8 cellular contexts compared by ENCODE assay signal in genomic region chr16:67227567-67227921, GRCh38. TPM values are rescaled to one million over a fixed set of nuclear protein-coding genes. Genes with fewer than 3 reads are reported as not detected.
DNase-seq lines count a peak whose midpoint lies in the region; ATAC-seq and TF ChIP-seq lines count a peak whose summit lies in the region.

No MANE protein-coding gene starts in this region.

- H3K27ac ChIP-seq in WERI-Rb-1 (no peak overlapping the region; the same call in 1 of the 2 replicates), foreskin keratinocyte (peak overlapping the region; percentile 74), gastrocnemius medialis (peak overlapping the region; percentile 83 to 94 (median 85))

- intact Hi-C loops in gastrocnemius medialis (cut with DNase I; ENCODE audit: low total_unique reads): loop anchor here (1.0 kb wide), 2 partner anchors 19 to 35 kb away; partner anchors contain the start of gene E2F4

- TF ChIP-seq CTCF in GM12865 (IDR thresholded peaks at IDR 0.05; ENCODE audit: insufficient read depth, low read depth, low read length, missing control alignments) (no peak), WERI-Rb-1 (IDR thresholded peaks at IDR 0.05; ENCODE audit: low read depth, low read length) (no peak), foreskin keratinocyte (conservative IDR thresholded peaks at IDR 0.05) (no peak), gastrocnemius medialis (IDR thresholded peaks at IDR 0.05 in 4 of 5, conservative IDR thresholded peaks at IDR 0.05 in 1 of 5) (no peak)

- in situ Hi-C loops in gastrocnemius medialis (cut with MboI; ENCODE audit: low sequenced_read_pairs in 4 of 4): no loop called here

- no peaks in the 10 kb centered on the region for H3K4me1 ChIP-seq in foreskin keratinocyte
- H3K4me1 ChIP-seq in gastrocnemius medialis: peaks cover 19 to 22% of the 10 kb centered on the region in 2 donors

- no peaks in the 10 kb centered on the region for H3K9me3 ChIP-seq in WERI-Rb-1 (ENCODE audit: severe bottlenecking)
- H3K9me3 ChIP-seq in gastrocnemius medialis: no peaks in the 10 kb centered on the region

- peaks cover 36% of the 10 kb centered on the region for H3K36me3 ChIP-seq in WERI-Rb-1
- H3K36me3 ChIP-seq in gastrocnemius medialis: peaks cover 0 to 41% of the 10 kb centered on the region in 2 donors

- DNase-seq in GM12865 (ENCODE audit: low read depth) (no peak), WERI-Rb-1 (no peak), foreskin keratinocyte (no peak), gastrocnemius medialis (peak in 1 of 2 donors; percentile 16), mucosa of gallbladder (ENCODE audit: low spot score) (no peak), occipital lobe (lab: John Stamatoyannopoulos, UW) (no peak)
- no peak for DNase-seq in effector CD8-positive, alpha-beta T cell (lab: John Stamatoyannopoulos, UW)
- no peak for DNase-seq in central memory CD4-positive, alpha-beta T cell

- no peak for TF ChIP-seq POLR2A in gastrocnemius medialis (IDR thresholded peaks at IDR 0.05)

- ATAC-seq in foreskin keratinocyte (no peak), gastrocnemius medialis (no peak)

- peak overlapping the region; percentile 97 for H3K4me3 ChIP-seq in GM12865 (ENCODE audit: low read depth, low read length)
- H3K4me3 ChIP-seq in WERI-Rb-1 (ENCODE audit: low read depth, low read length): peak overlapping the region; percentile 91
- peak overlapping the region; percentile 86 to 99 (median 96) for H3K4me3 ChIP-seq in gastrocnemius medialis

- no peaks in the 10 kb centered on the region for H3K27me3 ChIP-seq in WERI-Rb-1 (ENCODE audit: insufficient read depth, low read depth, severe bottlenecking)
- H3K27me3 ChIP-seq in foreskin keratinocyte: no peaks in the 10 kb centered on the region
- no peaks in the 10 kb centered on the region for H3K27me3 ChIP-seq in gastrocnemius medialis

RNA-seq across cellular contexts. Expression of gene TMEM208, which starts 0.6 kb away (rescaled TPM):
- total RNA-seq in foreskin keratinocyte (41.4 and 48.3 TPM in 2 replicates), gastrocnemius medialis (10 to 100 TPM; 14.7 to 35.8 (median 29.2) TPM), mucosa of gallbladder (46.9 TPM), occipital lobe (14.7 TPM)
- 80.0 and 90.7 TPM in 2 replicates for polyA plus RNA-seq in foreskin keratinocyte

RNA-seq across cellular contexts. Expression of gene FHOD1, which starts 19.7 kb away (rescaled TPM):
- total RNA-seq in foreskin keratinocyte (51.2 and 57.2 TPM in 2 replicates), gastrocnemius medialis (10 to 100 TPM; 26.3 to 65.3 (median 52.4) TPM), mucosa of gallbladder (46.4 TPM), occipital lobe (2.5 TPM)
- polyA plus RNA-seq in foreskin keratinocyte: 47.0 and 50.8 TPM in 2 replicates

RNA-seq across cellular contexts. Expression of gene SLC9A5, which starts 21.2 kb away (rescaled TPM):
- 1.6 and 2.1 TPM in 2 replicates for total RNA-seq in foreskin keratinocyte
- 1.8 and 2.2 TPM in 2 replicates for polyA plus RNA-seq in foreskin keratinocyte
- 1 to 10 TPM in 3 of 4 donors, under 1 TPM in 1; 0.61 to 2.0 (median 1.2) TPM for total RNA-seq in gastrocnemius medialis
- 3.2 TPM for total RNA-seq in mucosa of gallbladder
- total RNA-seq in occipital lobe: 1.2 TPM

RNA-seq across cellular contexts. Expression of gene ELMO3, which starts 28.6 kb away (rescaled TPM):
- total RNA-seq in foreskin keratinocyte (35.7 and 41.2 TPM in 2 replicates), gastrocnemius medialis (under 1 TPM; 0.09 to 0.55 (median 0.29) TPM), mucosa of gallbladder (68.3 TPM), occipital lobe (0.16 TPM)
- polyA plus RNA-seq in foreskin keratinocyte: 38.6 and 46.7 TPM in 2 replicates

RNA-seq across cellular contexts. Expression of gene E2F4, which starts 35.6 kb away (rescaled TPM):
- total RNA-seq in foreskin keratinocyte (94.1 and 96.9 TPM in 2 replicates), gastrocnemius medialis (100 to 1,000 TPM in 1 of 4 donors, 10 to 100 TPM in 3; 67.8 to 114 (median 96.5) TPM), mucosa of gallbladder (54.9 TPM), occipital lobe (17.8 TPM)
- polyA plus RNA-seq in foreskin keratinocyte: 74.1 and 82.2 TPM in 2 replicates
